In the genomic region with DNA sequence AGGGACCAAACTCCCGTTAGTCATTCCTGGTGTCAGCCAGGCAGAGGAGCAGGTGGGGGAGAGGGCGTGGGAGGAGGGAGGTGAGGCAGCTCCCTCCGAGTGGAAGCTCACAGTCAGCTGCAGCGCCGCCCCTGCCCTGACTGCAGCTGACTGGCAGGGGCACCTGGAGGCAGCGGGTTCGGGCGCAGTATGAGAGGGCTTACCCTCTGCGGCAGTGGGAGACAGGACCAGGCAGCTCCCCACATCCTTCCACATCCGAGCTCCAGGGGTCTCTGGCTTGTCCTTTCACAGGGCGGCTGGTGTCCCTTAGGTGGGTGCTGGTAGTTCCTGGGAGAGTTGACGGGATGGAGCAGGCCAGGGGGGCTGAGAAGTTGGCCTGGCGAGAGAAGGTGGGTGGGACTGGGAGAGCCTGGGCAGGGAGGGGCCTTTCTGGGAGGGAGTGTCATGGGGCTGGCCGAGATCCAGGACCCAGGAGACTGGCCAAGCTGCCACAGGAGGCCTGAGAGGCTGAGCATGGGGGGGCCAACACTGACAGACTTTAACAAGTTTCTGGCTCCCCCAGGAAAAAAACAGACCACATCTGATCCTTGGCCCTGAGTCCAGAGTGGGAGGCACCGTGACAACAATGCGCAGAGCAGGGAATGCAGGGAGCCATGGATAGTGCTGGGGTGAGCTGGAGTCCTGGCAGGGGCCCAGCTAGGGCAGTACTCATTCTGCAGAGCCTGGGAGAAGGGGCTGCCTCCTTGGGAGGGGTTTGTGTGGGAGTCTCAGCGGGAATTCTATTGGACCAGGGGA, we compare ENCODE assay signal across 8 cellular contexts. TPM values are rescaled to one million over a fixed set of nuclear protein-coding genes. Genes with fewer than 3 reads are reported as not detected.
DNase-seq lines count a peak whose midpoint lies in the region; TF ChIP-seq lines count a peak whose summit lies in the region.

No MANE protein-coding gene starts in this region.

- TF ChIP-seq CTCF in stomach (IDR thresholded peaks at IDR 0.05), result no peak
- no peak for TF ChIP-seq CTCF in GM10248 (IDR thresholded peaks at IDR 0.05; ENCODE audit: control extremely low read depth, extremely low read depth, low read depth, missing control alignments)

- no peak overlapping the region for H4K8ac ChIP-seq in mesendoderm (ENCODE audit: low read depth, low read length)

- DNase-seq in activated CD4-positive, alpha-beta T cell treated with anti-CD3 and anti-CD28 coated beads for 48 hours, result peak; percentile 69
- DNase-seq in activated CD4-positive, alpha-beta T cell treated with anti-CD3 and anti-CD28 coated beads, Interleukin-2, amount 50 U/mL, for 4 hours, result no peak
- DNase-seq in adipocyte (ENCODE audit: low read depth) (peak; percentile 36), kidney glomerular epithelial cell (lab: John Stamatoyannopoulos, UW) (peak; percentile 67), stomach (peak; percentile 78), mesendoderm (no peak), GM10248 (ENCODE audit: extremely low spot score) (no peak), ecto neural progenitor cell (ENCODE audit: low spot score) (no peak)

- H2AK5ac ChIP-seq in mesendoderm (ENCODE audit: low read length), result no peak overlapping the region

- H3K4me3 ChIP-seq in adipocyte (ENCODE audit: low read length), result no peak overlapping the region
- H3K4me3 ChIP-seq in stomach, result no peak overlapping the region
- no peak overlapping the region for H3K4me3 ChIP-seq in mesendoderm (ENCODE audit: low read length)

- H3K27ac ChIP-seq in stomach (peak overlapping the region in 3 of 5 donors; percentile 63 to 86 (median 72)), mesendoderm (ENCODE audit: low read depth, low read length) (no peak overlapping the region)

- H3K4ac ChIP-seq in mesendoderm (ENCODE audit: low read depth, low read length), result no peak overlapping the region

- H3K56ac ChIP-seq in mesendoderm (ENCODE audit: low read length), result no peak overlapping the region

- H2BK15ac ChIP-seq in mesendoderm (replicated peaks; ENCODE audit: low read depth), result no peak overlapping the region

- CTCF ChIA-PET in GM10248 (lab: Yijun Ruan, JAX), result interaction anchor here (0.6 to 4.2 kb wide), 5 partner anchors 8 to 89 kb away, joined by 3 to 17 read pairs (median 3); no protein-coding TSS in a partner anchor

- no peak overlapping the region for H2BK5ac ChIP-seq in mesendoderm (ENCODE audit: low read length)

- H3K9me3 ChIP-seq in adipocyte (ENCODE audit: control insufficient read depth, low read length), result no peaks in the 10 kb centered on the region
- H3K9me3 ChIP-seq in stomach, result no peaks in the 10 kb centered on the region

- no peak overlapping the region for H3K23ac ChIP-seq in mesendoderm (ENCODE audit: low read length)

- no peak overlapping the region for H2BK120ac ChIP-seq in mesendoderm (ENCODE audit: low read depth, low read length)

- no peak overlapping the region for H3K18ac ChIP-seq in mesendoderm (ENCODE audit: low read length)

- no peaks in the 10 kb centered on the region for H3K27me3 ChIP-seq in adipocyte (replicated peaks; ENCODE audit: control insufficient read depth, insufficient read depth, low read length)
- no peaks in the 10 kb centered on the region for H3K27me3 ChIP-seq in stomach
- H3K27me3 ChIP-seq in mesendoderm (ENCODE audit: insufficient read depth, low read length, poor library complexity), result no peaks in the 10 kb centered on the region

- 41 to 52% (median 46%) methylated on average over 15 to 17 of the region's 17 CpGs for WGBS in stomach, 5 donors
- no CpG with 5 or more reads among the region's 17 CpGs for WGBS in mesendoderm (ENCODE audit: extremely low coverage, insufficient coverage, low lambda C conversion rate)

- H3K79me2 ChIP-seq in mesendoderm (ENCODE audit: control insufficient read depth, insufficient read depth, low read length), result no peaks in the 10 kb centered on the region

- H3K79me1 ChIP-seq in mesendoderm (ENCODE audit: low read length), result no peaks in the 10 kb centered on the region

- intact Hi-C loops in stomach (cut with DNase I; ENCODE audit: low total_unique reads), result no loop called here

- no peak overlapping the region for H3K4me2 ChIP-seq in mesendoderm (ENCODE audit: low read length)

- no peak for TF ChIP-seq EP300 in stomach (IDR thresholded peaks at IDR 0.05)

- POLR2A ChIA-PET in GM10248 (lab: Yijun Ruan, JAX), result interaction anchor here (0.5 kb wide), 1 partner anchor 164 kb away, joined by 4 read pairs; no protein-coding TSS in a partner anchor

- peaks cover 36% of the 10 kb centered on the region for H3K4me1 ChIP-seq in adipocyte (ENCODE audit: control insufficient read depth, insufficient read depth, low read length)
- H3K4me1 ChIP-seq in stomach, result peaks cover 23 to 81% (median 62%) of the 10 kb centered on the region in 4 donors
- no peaks in the 10 kb centered on the region for H3K4me1 ChIP-seq in mesendoderm (ENCODE audit: control insufficient read depth, low read depth, low read length)

- no peaks in the 10 kb centered on the region for H3K36me3 ChIP-seq in adipocyte (ENCODE audit: control insufficient read depth, insufficient read depth, low read length, severe bottlenecking)
- H3K36me3 ChIP-seq in stomach, result no peaks in the 10 kb centered on the region
- H3K36me3 ChIP-seq in mesendoderm (ENCODE audit: control insufficient read depth, insufficient read depth, low read length), result no peaks in the 10 kb centered on the region

- H3K9ac ChIP-seq in adipocyte (ENCODE audit: low read length) (no peak overlapping the region), mesendoderm (ENCODE audit: low read length) (no peak overlapping the region)

- H4K5ac ChIP-seq in mesendoderm (ENCODE audit: low read length), result no peak overlapping the region

- TF ChIP-seq POLR2A in stomach (IDR thresholded peaks at IDR 0.05), result no peak

RNA-seq across cellular contexts. Expression of a gene that starts 4.9 kb away (rescaled TPM):
- 1 to 10 TPM in 3 of 5 donors, under 1 TPM in 1, not detected in 1; 0.58 to 7.1 (median 3.1) TPM for total RNA-seq in stomach
- polyA plus RNA-seq in stomach, result 1 to 10 TPM; 1.4 to 2.9 (median 1.6) TPM
- 1.1 TPM for polyA plus RNA-seq in mesendoderm (2013, experiment 1 of 2)
- 1.3 TPM for polyA plus RNA-seq in mesendoderm (2013, experiment 2 of 2)

Comparison
In these comparisons a context has a peak if more than half of its experiments do, and no peak if none do; other contexts are left out.
1. DNase-seq: peak in activated CD4-positive, alpha-beta T cell treated with anti-CD3 and anti-CD28 coated beads for 48 hours (single experiment), adipocyte (single experiment), kidney glomerular epithelial cell (single experiment) and stomach (single experiment); none in activated CD4-positive, alpha-beta T cell treated with anti-CD3 and anti-CD28 coated beads, Interleukin-2, amount 50 U/mL, for 4 hours (0 of 2), mesendoderm (single experiment), GM10248 (single experiment) and ecto neural progenitor cell (single experiment).